Comparison of ENCODE assay signal across 22 cellular contexts in genomic region chr14:91272341-91273272, GRCh38. TPM values are rescaled to one million over a fixed set of nuclear protein-coding genes. Genes with fewer than 3 reads are reported as not detected.
A peak's percentile ranks its signal among the peaks of the same experiment; 100 is the strongest.
DNase-seq lines count a peak whose midpoint lies in the region; ATAC-seq and TF ChIP-seq lines count a peak whose summit lies in the region.
"Had no signal": no experiment of that assay in that cellular context is flagged by ENCODE, and none has a peak within 500 bp of the region (broad histone marks: within the 10 kb centered on the region; RNA-seq: fewer than 3 reads in every experiment).

No MANE protein-coding gene starts in this region.

- H3K4me3 Mint-ChIP-seq in CD4-positive, alpha-beta memory T cell = no peak overlapping the region
- no peak overlapping the region for H3K4me3 Mint-ChIP-seq in CD8-positive, alpha-beta T cell
- H3K4me3 Mint-ChIP-seq in central memory CD8-positive, alpha-beta T cell = peak overlapping the region; percentile 38

- TF ChIP-seq CTCF in CD8-positive, alpha-beta T cell (IDR thresholded peaks at IDR 0.05) = no peak
- TF ChIP-seq CTCF in lower lobe of right lung (IDR thresholded peaks at IDR 0.05) = no peak

- ATAC-seq in CD8-positive, alpha-beta T cell = no peak
- no peak for ATAC-seq in central memory CD8-positive, alpha-beta T cell (replicated peaks; ENCODE audit: extremely low read depth, poor library complexity, severe bottlenecking)
- ATAC-seq in lower lobe of right lung (peak; percentile 17 to 48), HG03280 (IDR thresholded peaks at IDR 0.05; ENCODE audit: unreplicated experiment) (no peak)
- ATAC-seq: Panc1 had no signal

- no peak overlapping the region for H3K4me3 ChIP-seq in CD4-positive, alpha-beta memory T cell (ENCODE audit: low read length in 2 of 2)
- H3K4me3 ChIP-seq in CD8-positive, alpha-beta T cell (ENCODE audit: low read depth, low read length) = no peak overlapping the region
- H3K4me3 ChIP-seq in lower lobe of right lung (no peak overlapping the region), mesendoderm (ENCODE audit: low read length) (no peak overlapping the region)
- H3K4me3 ChIP-seq: ascending aorta, left ventricle myocardium inferior, SJSA1 had no signal

- H3K36me3 Mint-ChIP-seq in CD4-positive, alpha-beta memory T cell = peaks cover 43 to 68% of the 10 kb centered on the region in 2 donors
- H3K36me3 Mint-ChIP-seq in CD8-positive, alpha-beta T cell = peaks cover 78% of the 10 kb centered on the region
- peaks cover 72% of the 10 kb centered on the region for H3K36me3 Mint-ChIP-seq in central memory CD8-positive, alpha-beta T cell (ENCODE audit: insufficient read depth)

- no peak overlapping the region for H3K18ac ChIP-seq in mesendoderm (ENCODE audit: low read length)

- H4K5ac ChIP-seq in mesendoderm (ENCODE audit: low read length) = no peak overlapping the region

- no peaks in the 10 kb centered on the region for H3K79me2 ChIP-seq in mesendoderm (ENCODE audit: control insufficient read depth, insufficient read depth, low read length)

- no CpG with 5 or more reads among the region's 43 CpGs for WGBS in mesendoderm (ENCODE audit: extremely low coverage, insufficient coverage, low lambda C conversion rate)

- peak overlapping the region in 4 of 7 donors; percentile 41 to 70 (median 52) for H3K27ac Mint-ChIP-seq in CD4-positive, alpha-beta memory T cell
- H3K27ac Mint-ChIP-seq in CD8-positive, alpha-beta T cell = peak overlapping the region; percentile 57
- peak overlapping the region; percentile 53 for H3K27ac Mint-ChIP-seq in central memory CD8-positive, alpha-beta T cell (ENCODE audit: low read depth)

- no peak overlapping the region for H3K56ac ChIP-seq in mesendoderm (ENCODE audit: low read length)

- H3K23ac ChIP-seq in mesendoderm (ENCODE audit: low read length) = no peak overlapping the region

- no peaks in the 10 kb centered on the region for H3K4me1 ChIP-seq in CD4-positive, alpha-beta memory T cell (ENCODE audit: insufficient read depth, low read length)
- no peaks in the 10 kb centered on the region for H3K4me1 ChIP-seq in CD8-positive, alpha-beta T cell (ENCODE audit: insufficient read depth, low read length)
- H3K4me1 ChIP-seq in lower lobe of right lung (peaks cover 11% of the 10 kb centered on the region), mesendoderm (ENCODE audit: control insufficient read depth, low read depth, low read length) (no peaks in the 10 kb centered on the region)
- H3K4me1 ChIP-seq: ascending aorta had no signal

- H3K4me2 ChIP-seq in mesendoderm (ENCODE audit: low read length) = no peak overlapping the region

- intact Hi-C loops in CD4-positive, alpha-beta memory T cell (cut with micrococcal nuclease) = no loop called here
- intact Hi-C loops in CD8-positive, alpha-beta T cell (cut with DNase I, micrococcal nuclease) = no loop called here
- intact Hi-C loops in lower lobe of right lung (cut with DNase I) = no loop called here

- no peak overlapping the region for H2BK120ac ChIP-seq in mesendoderm (ENCODE audit: low read depth, low read length)

- no peak overlapping the region for H3K27ac ChIP-seq in CD4-positive, alpha-beta memory T cell (ENCODE audit: low read depth, low read length)
- no peak overlapping the region for H3K27ac ChIP-seq in CD8-positive, alpha-beta T cell (ENCODE audit: low read depth, low read length)
- H3K27ac ChIP-seq in lower lobe of right lung (no peak overlapping the region), mesendoderm (ENCODE audit: low read depth, low read length) (no peak overlapping the region)
- H3K27ac ChIP-seq: ascending aorta, left ventricle myocardium inferior, SJSA1 had no signal

- DNase-seq in CD4-positive, alpha-beta memory T cell = no peak
- DNase-seq in CD8-positive, alpha-beta T cell = no peak
- no peak for DNase-seq in central memory CD8-positive, alpha-beta T cell (ENCODE audit: low spot score in 2 of 2)
- DNase-seq in lower lobe of right lung = no peak
- no peak for DNase-seq in D341Med (ENCODE audit: low spot score)
- DNase-seq in mesendoderm = no peak
- DNase-seq in SHP77 (lab: John Stamatoyannopoulos, UW) = no peak
- DNase-seq: activated CD4-positive, alpha-beta T cell treated with anti-CD3 and anti-CD28 coated beads for 1 hour; activated gamma-delta T cell; cerebellar nuclear complex; effector memory CD4-positive, alpha-beta T cell; glutamatergic neuron; KBM-7; left ventricle myocardium inferior; NCI-H187 treated with DMSO at 0.1 percent for 48 hours; NCI-H510A; NK-92 treated with Interleukin-12 subunit alpha and Interleukin-12 subunit beta, amount 100 ng/mL, for 24 hours; stimulated activated CD4-positive, alpha-beta T cell treated with anti-CD3 and anti-CD28 coated beads, Interleukin-4, amount 100 ng/mL, for 1 hour had no signal

- H3K9me3 Mint-ChIP-seq in CD4-positive, alpha-beta memory T cell = peaks cover 0 to 4% (median 0%) of the 10 kb centered on the region in 8 donors
- H3K9me3 Mint-ChIP-seq in CD8-positive, alpha-beta T cell = no peaks in the 10 kb centered on the region
- H3K9me3 Mint-ChIP-seq in central memory CD8-positive, alpha-beta T cell = no peaks in the 10 kb centered on the region

- H3K9ac ChIP-seq in mesendoderm (ENCODE audit: low read length) = no peak overlapping the region

- no peaks in the 10 kb centered on the region for H3K27me3 ChIP-seq in CD4-positive, alpha-beta memory T cell (ENCODE audit: insufficient read depth, low read length)
- no peaks in the 10 kb centered on the region for H3K27me3 ChIP-seq in CD8-positive, alpha-beta T cell (ENCODE audit: insufficient read depth, low read length)
- no peaks in the 10 kb centered on the region for H3K27me3 ChIP-seq in lower lobe of right lung (ENCODE audit: low read depth)
- H3K27me3 ChIP-seq in mesendoderm (ENCODE audit: insufficient read depth, low read length, poor library complexity) = no peaks in the 10 kb centered on the region
- H3K27me3 ChIP-seq: ascending aorta, SJSA1 had no signal

- no peaks in the 10 kb centered on the region for H3K9me3 ChIP-seq in CD4-positive, alpha-beta memory T cell (ENCODE audit: control insufficient read depth in 1 of 2, low read length in 2 of 2)
- no peaks in the 10 kb centered on the region for H3K9me3 ChIP-seq in CD8-positive, alpha-beta T cell (ENCODE audit: low read length)
- H3K9me3 ChIP-seq in lower lobe of right lung = no peaks in the 10 kb centered on the region
- H3K9me3 ChIP-seq: ascending aorta, left ventricle myocardium inferior, SJSA1 had no signal

- H3K79me1 ChIP-seq in mesendoderm (ENCODE audit: low read length) = no peaks in the 10 kb centered on the region

- no peak overlapping the region for H2AK5ac ChIP-seq in mesendoderm (ENCODE audit: low read length)

- H3K27me3 Mint-ChIP-seq in CD4-positive, alpha-beta memory T cell = no peaks in the 10 kb centered on the region
- H3K27me3 Mint-ChIP-seq in CD8-positive, alpha-beta T cell (ENCODE audit: low read depth) = no peaks in the 10 kb centered on the region
- H3K27me3 Mint-ChIP-seq in central memory CD8-positive, alpha-beta T cell = no peaks in the 10 kb centered on the region

- H3K4me1 Mint-ChIP-seq in CD4-positive, alpha-beta memory T cell = peaks cover 4 to 14% (median 11%) of the 10 kb centered on the region in 4 donors
- H3K4me1 Mint-ChIP-seq in CD8-positive, alpha-beta T cell (ENCODE audit: low read depth) = peaks cover 8% of the 10 kb centered on the region
- H3K4me1 Mint-ChIP-seq in central memory CD8-positive, alpha-beta T cell = peaks cover 24% of the 10 kb centered on the region

- H2BK15ac ChIP-seq in mesendoderm (replicated peaks; ENCODE audit: low read depth) = no peak overlapping the region

- POLR2A ChIA-PET in CD4-positive, alpha-beta memory T cell (lab: Charles Lee; ENCODE audit: partially characterized antibody) = interaction anchor here (0.7 to 8.4 kb wide), 2 partner anchors 23 to 28 kb away, joined by 4 to 50 read pairs; partner anchors contain the start of gene GPR68
- POLR2A ChIA-PET in CD8-positive, alpha-beta T cell (lab: Charles Lee) = interaction anchor here (0.7 to 1.2 kb wide), 2 partner anchors 9 to 12 kb away, joined by 3 to 4 read pairs; no protein-coding TSS in a partner anchor

- no peak overlapping the region for H4K8ac ChIP-seq in mesendoderm (ENCODE audit: low read depth, low read length)

- CTCF ChIA-PET in CD4-positive, alpha-beta memory T cell (lab: Charles Lee; ENCODE audit: partially characterized antibody) = interaction anchor here (1.2 to 2.0 kb wide), 3 partner anchors 16 to 95 kb away, joined by 3 to 7 read pairs (median 4); no protein-coding TSS in a partner anchor
- CTCF ChIA-PET in CD8-positive, alpha-beta T cell (lab: Charles Lee) = interaction anchor here (1.0 to 2.2 kb wide), 3 partner anchors 14 to 99 kb away, joined by 3 to 7 read pairs (median 5); no protein-coding TSS in a partner anchor

- H3K36me3 ChIP-seq in CD4-positive, alpha-beta memory T cell (ENCODE audit: insufficient read depth, low read length) = peaks cover 62% of the 10 kb centered on the region
- peaks cover 62% of the 10 kb centered on the region for H3K36me3 ChIP-seq in CD8-positive, alpha-beta T cell (ENCODE audit: insufficient read depth, low read length)
- H3K36me3 ChIP-seq in lower lobe of right lung = peaks cover 41% of the 10 kb centered on the region
- no peaks in the 10 kb centered on the region for H3K36me3 ChIP-seq in mesendoderm (ENCODE audit: control insufficient read depth, insufficient read depth, low read length)
- H3K36me3 ChIP-seq: ascending aorta, SJSA1 had no signal

- no peak overlapping the region for H2BK5ac ChIP-seq in mesendoderm (ENCODE audit: low read length)

- no peak overlapping the region for H3K4ac ChIP-seq in mesendoderm (ENCODE audit: low read depth, low read length)

RNA-seq across cellular contexts. Expression of gene GPR68, which starts 28.1 kb away (rescaled TPM):
- total RNA-seq in CD4-positive, alpha-beta memory T cell = 10 to 100 TPM; 10.6 to 10.8 TPM
- polyA plus RNA-seq in CD4-positive, alpha-beta memory T cell = 1 to 10 TPM; 3.0 to 8.3 TPM
- total RNA-seq in CD8-positive, alpha-beta T cell = 1 to 10 TPM; 3.6 to 5.1 TPM
- 3.4 TPM for total RNA-seq in lower lobe of right lung
- polyA plus RNA-seq in mesendoderm (2013, experiment 1 of 2) = 0.22 TPM
- 0.27 TPM for polyA plus RNA-seq in mesendoderm (2013, experiment 2 of 2)
- total RNA-seq: ascending aorta, SJSA1 had no signal

Comparison
In these comparisons a context has a peak if more than half of its experiments do, and no peak if none do; other contexts are left out.
1. ATAC-seq: peak in lower lobe of right lung (2 of 2); none in CD8-positive, alpha-beta T cell (single experiment), central memory CD8-positive, alpha-beta T cell (single experiment) and HG03280 (single experiment).
2. Peak in every context shown above with its lines, with median percentiles within 50 percentile points of each other: H3K27ac Mint-ChIP-seq.